ENCODE assay signal across 7 cellular contexts in genomic region chr16:30183961-30184429, GRCh38. TPM values are rescaled to one million over a fixed set of nuclear protein-coding genes. Genes with fewer than 3 reads are reported as not detected.
A peak's percentile ranks its signal among the peaks of the same experiment; 100 is the strongest.
DNase-seq lines count a peak whose midpoint lies in the region; ATAC-seq, FAIRE-seq and TF ChIP-seq lines count a peak whose summit lies in the region.

No MANE protein-coding gene starts in this region.

- H3K36me3 ChIP-seq in stomach: peaks cover 0 to 10% (median 8%) of the 10 kb centered on the region in 4 donors

- WGBS in stomach, 5 donors: 15 to 33% (median 22%) methylated on average over 13 to 18 of the region's 18 CpGs

- TF ChIP-seq CTCF in coronary artery (IDR thresholded peaks at IDR 0.05): no peak
- no peak for TF ChIP-seq CTCF in stomach (IDR thresholded peaks at IDR 0.05)

- peak; percentile 37 for ATAC-seq in HG03460 (IDR thresholded peaks at IDR 0.05; ENCODE audit: unreplicated experiment)
- peak; percentile 12 for ATAC-seq in activated CD4-positive, alpha-beta T cell treated with anti-CD3 and anti-CD28 coated beads for 36 hours
- ATAC-seq in natural killer cell treated with Interleukin-12 subunit alpha and Interleukin-12 subunit beta and Interleukin-15 and Interleukin-18, amount 100 ng/mL, for 72 hours: peak; percentile 1 to 34

- no peaks in the 10 kb centered on the region for H3K27me3 Mint-ChIP-seq in activated CD4-positive, alpha-beta T cell treated with anti-CD3 and anti-CD28 coated beads for 36 hours
- H3K27me3 Mint-ChIP-seq in natural killer cell treated with Interleukin-12 subunit alpha and Interleukin-12 subunit beta and Interleukin-15 and Interleukin-18, amount 100 ng/mL, for 72 hours: no peaks in the 10 kb centered on the region

- peak overlapping the region; percentile 99 for H3K27ac Mint-ChIP-seq in activated CD4-positive, alpha-beta T cell treated with anti-CD3 and anti-CD28 coated beads for 36 hours
- peak overlapping the region; percentile 95 to 98 for H3K27ac Mint-ChIP-seq in natural killer cell treated with Interleukin-12 subunit alpha and Interleukin-12 subunit beta and Interleukin-15 and Interleukin-18, amount 100 ng/mL, for 72 hours

- FAIRE-seq in GM19239 (lab: Jason Lieb, UNC): peak; percentile 92

- H3K4me1 Mint-ChIP-seq in activated CD4-positive, alpha-beta T cell treated with anti-CD3 and anti-CD28 coated beads for 36 hours: peaks cover 23% of the 10 kb centered on the region
- H3K4me1 Mint-ChIP-seq in natural killer cell treated with Interleukin-12 subunit alpha and Interleukin-12 subunit beta and Interleukin-15 and Interleukin-18, amount 100 ng/mL, for 72 hours (ENCODE audit: low read depth in 2 of 2): peaks cover 19 to 33% of the 10 kb centered on the region in 2 donors

- peaks cover 43% of the 10 kb centered on the region for H3K36me3 Mint-ChIP-seq in activated CD4-positive, alpha-beta T cell treated with anti-CD3 and anti-CD28 coated beads for 36 hours (ENCODE audit: low read depth)
- H3K36me3 Mint-ChIP-seq in natural killer cell treated with Interleukin-12 subunit alpha and Interleukin-12 subunit beta and Interleukin-15 and Interleukin-18, amount 100 ng/mL, for 72 hours: peaks cover 11% of the 10 kb centered on the region

- CTCF ChIA-PET in activated CD4-positive, alpha-beta T cell treated with anti-CD3 and anti-CD28 coated beads for 36 hours (lab: Charles Lee): no interaction called here

- intact Hi-C loops in activated CD4-positive, alpha-beta T cell treated with anti-CD3 and anti-CD28 coated beads for 36 hours (cut with DNase I, micrococcal nuclease): loop anchor here in 1 of 2 experiments (1.0 kb wide), 4 partner anchors 61 to 119 kb away; partner anchors contain the start of genes ALDOA, MAPK3 and YPEL3
- intact Hi-C loops in stomach (cut with DNase I; ENCODE audit: low total_unique reads): no loop called here

- peak; percentile 82 for DNase-seq in GM19239 (ENCODE audit: insufficient read length, low spot score)
- peak; percentile 83 for DNase-seq in activated CD4-positive, alpha-beta T cell treated with anti-CD3 and anti-CD28 coated beads for 36 hours
- no peak for DNase-seq in coronary artery (ENCODE audit: low spot score)
- DNase-seq in natural killer cell treated with Interleukin-12 subunit alpha and Interleukin-12 subunit beta and Interleukin-15 and Interleukin-18, amount 100 ng/mL, for 72 hours (ENCODE audit: low spot score): peak; percentile 72
- DNase-seq in stomach: peak; percentile 53
- DNase-seq in GOT3 (lab: John Stamatoyannopoulos, UW): no peak

- TF ChIP-seq POLR2A in stomach (IDR thresholded peaks at IDR 0.05): no peak

- POLR2A ChIA-PET in activated CD4-positive, alpha-beta T cell treated with anti-CD3 and anti-CD28 coated beads for 36 hours (lab: Charles Lee): interaction anchor here (0.6 to 1.4 kb wide), 6 partner anchors 90 to 564 kb away, joined by 3 to 7 read pairs (median 3); partner anchors contain the start of gene TBX6

- no peaks in the 10 kb centered on the region for H3K9me3 Mint-ChIP-seq in activated CD4-positive, alpha-beta T cell treated with anti-CD3 and anti-CD28 coated beads for 36 hours (ENCODE audit: low read depth)
- no peaks in the 10 kb centered on the region for H3K9me3 Mint-ChIP-seq in natural killer cell treated with Interleukin-12 subunit alpha and Interleukin-12 subunit beta and Interleukin-15 and Interleukin-18, amount 100 ng/mL, for 72 hours

- TF ChIP-seq EP300 in stomach (IDR thresholded peaks at IDR 0.05): no peak

- H3K9me3 ChIP-seq in stomach: no peaks in the 10 kb centered on the region

- H3K27ac ChIP-seq in coronary artery: peak overlapping the region in 1 of 2 donors; percentile 89
- peak overlapping the region; percentile 41 to 90 (median 85) for H3K27ac ChIP-seq in stomach

- peak overlapping the region; percentile 91 for H3K4me3 Mint-ChIP-seq in activated CD4-positive, alpha-beta T cell treated with anti-CD3 and anti-CD28 coated beads for 36 hours
- peak overlapping the region; percentile 98 for H3K4me3 Mint-ChIP-seq in natural killer cell treated with Interleukin-12 subunit alpha and Interleukin-12 subunit beta and Interleukin-15 and Interleukin-18, amount 100 ng/mL, for 72 hours

- H3K4me1 ChIP-seq in stomach: peaks cover 7 to 41% (median 28%) of the 10 kb centered on the region in 4 donors

- H3K27me3 ChIP-seq in stomach: no peaks in the 10 kb centered on the region

- H3K4me3 ChIP-seq in coronary artery: peak overlapping the region; percentile 72
- H3K4me3 ChIP-seq in stomach: peak overlapping the region; percentile 54 to 65 (median 58)

RNA-seq across cellular contexts. Expression of gene CORO1A, which starts 0.6 kb away (rescaled TPM):
- total RNA-seq in activated CD4-positive, alpha-beta T cell treated with anti-CD3 and anti-CD28 coated beads for 36 hours: 1,000 to 10,000 TPM in 1 of 2 experiments, 100 to 1,000 TPM in 1; 997 to 1,175 TPM
- 1,000 to 10,000 TPM in 1 of 2 donors, 100 to 1,000 TPM in 1; 987 to 1,615 TPM for total RNA-seq in natural killer cell treated with Interleukin-12 subunit alpha and Interleukin-12 subunit beta and Interleukin-15 and Interleukin-18, amount 100 ng/mL, for 72 hours
- total RNA-seq in stomach: 10 to 100 TPM; 13.0 to 30.3 (median 18.7) TPM
- 10 to 100 TPM; 34.2 to 42.5 (median 37.3) TPM for polyA plus RNA-seq in stomach

RNA-seq across cellular contexts. Expression of gene BOLA2B, which starts 9.5 kb away (rescaled TPM):
- 100 to 1,000 TPM; 188 to 190 TPM for total RNA-seq in activated CD4-positive, alpha-beta T cell treated with anti-CD3 and anti-CD28 coated beads for 36 hours
- 100 to 1,000 TPM; 206 to 410 TPM for total RNA-seq in natural killer cell treated with Interleukin-12 subunit alpha and Interleukin-12 subunit beta and Interleukin-15 and Interleukin-18, amount 100 ng/mL, for 72 hours
- total RNA-seq in stomach: 100 to 1,000 TPM in 2 of 5 donors, 10 to 100 TPM in 2, not detected in 1; 21.3 to 415 (median 168) TPM
- polyA plus RNA-seq in stomach: 100 to 1,000 TPM; 281 to 322 (median 321) TPM

RNA-seq across cellular contexts. Expression of gene SLX1A, which starts 9.7 kb away (rescaled TPM):
- 10 to 100 TPM; 24.4 to 99.3 TPM for total RNA-seq in activated CD4-positive, alpha-beta T cell treated with anti-CD3 and anti-CD28 coated beads for 36 hours
- 100 to 1,000 TPM in 1 of 2 donors, 10 to 100 TPM in 1; 48.6 to 169 TPM for total RNA-seq in natural killer cell treated with Interleukin-12 subunit alpha and Interleukin-12 subunit beta and Interleukin-15 and Interleukin-18, amount 100 ng/mL, for 72 hours
- 10 to 100 TPM in 3 of 5 donors, 1 to 10 TPM in 2; 2.3 to 86.9 (median 19.0) TPM for total RNA-seq in stomach
- polyA plus RNA-seq in stomach: 10 to 100 TPM; 80.8 to 86.0 (median 84.2) TPM

RNA-seq across cellular contexts. Expression of gene SULT1A3, which starts 15.1 kb away (rescaled TPM):
- 10 to 100 TPM; 17.4 to 18.9 TPM for total RNA-seq in activated CD4-positive, alpha-beta T cell treated with anti-CD3 and anti-CD28 coated beads for 36 hours
- total RNA-seq in natural killer cell treated with Interleukin-12 subunit alpha and Interleukin-12 subunit beta and Interleukin-15 and Interleukin-18, amount 100 ng/mL, for 72 hours: 10 to 100 TPM; 19.1 to 46.7 TPM
- total RNA-seq in stomach: 100 to 1,000 TPM in 1 of 5 donors, 10 to 100 TPM in 3, 1 to 10 TPM in 1; 4.2 to 118 (median 63.6) TPM
- polyA plus RNA-seq in stomach: 10 to 100 TPM; 23.8 to 53.2 (median 42.2) TPM

Comparison
In these comparisons a context has a peak if more than half of its experiments do, and no peak if none do; other contexts are left out.
1. DNase-seq: peak in GM19239 (single experiment), activated CD4-positive, alpha-beta T cell treated with anti-CD3 and anti-CD28 coated beads for 36 hours (single experiment), natural killer cell treated with Interleukin-12 subunit alpha and Interleukin-12 subunit beta and Interleukin-15 and Interleukin-18, amount 100 ng/mL, for 72 hours (single experiment) and stomach (single experiment); none in coronary artery (single experiment) and GOT3 (single experiment).
2. RNA of gene CORO1A, which starts 0.6 kb away (total RNA-seq): 987 to 1,615 TPM in natural killer cell treated with Interleukin-12 subunit alpha and Interleukin-12 subunit beta and Interleukin-15 and Interleukin-18, amount 100 ng/mL, for 72 hours and 997 to 1,175 TPM in activated CD4-positive, alpha-beta T cell treated with anti-CD3 and anti-CD28 coated beads for 36 hours; 13.0 to 30.3 TPM in stomach; every median in the first group is over 10 times any median in the second.
3. Peak in every context shown above with its lines, with median percentiles within 50 percentile points of each other: ATAC-seq.